In the genomic region with DNA sequence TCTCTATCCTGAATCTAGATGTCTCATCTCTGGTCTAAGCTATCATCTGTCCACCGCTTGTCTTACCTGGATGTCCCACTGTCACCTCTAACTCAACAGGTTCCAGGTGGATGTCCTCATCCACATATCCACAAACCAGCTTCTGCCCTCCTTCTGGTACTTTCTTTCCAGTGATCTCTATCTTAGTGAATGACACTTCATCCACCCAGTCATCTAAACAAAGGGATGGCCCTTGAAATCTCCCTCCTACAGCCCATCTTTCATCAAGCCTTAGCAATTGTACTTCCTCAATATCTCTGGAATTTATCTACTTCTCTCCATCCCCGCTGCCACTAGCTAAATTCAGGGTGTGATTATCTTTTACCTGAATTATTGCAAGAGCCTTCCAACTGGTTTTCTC, we compare ENCODE assay signal across 15 cellular contexts. TPM values are rescaled to one million over a fixed set of nuclear protein-coding genes. Genes with fewer than 3 reads are reported as not detected.
DNase-seq lines count a peak whose midpoint lies in the region; ATAC-seq, FAIRE-seq and TF ChIP-seq lines count a peak whose summit lies in the region.
"Had no signal": no experiment of that assay in that cellular context is flagged by ENCODE, and none has a peak within 500 bp of the region (broad histone marks: within the 10 kb centered on the region; RNA-seq: fewer than 3 reads in every experiment).

No MANE protein-coding gene starts in this region.

- 93% methylated on average over 2 of the region's 2 CpGs for WGBS in mesenchymal stem cell

- no peak overlapping the region for H4K91ac ChIP-seq in mesenchymal stem cell (ENCODE audit: low read length)

- H3K79me2 ChIP-seq in neural progenitor cell (ENCODE audit: low read depth), result no peaks in the 10 kb centered on the region

- no peak overlapping the region for H3K18ac ChIP-seq in mesenchymal stem cell (ENCODE audit: low read depth in 1 of 2, low read length in 2 of 2)

- H2BK12ac ChIP-seq in mesenchymal stem cell (ENCODE audit: low read length in 2 of 2), result no peak overlapping the region

- TF ChIP-seq CTCF in bronchial epithelial cell (IDR thresholded peaks at IDR 0.05; ENCODE audit: insufficient read depth, low read length, severe bottlenecking) (no peak), neural progenitor cell (IDR thresholded peaks at IDR 0.05) (no peak)

- ATAC-seq in sciatic nerve, result no peak
- ATAC-seq: CD8-positive, alpha-beta T cell; HCT116 had no signal

- H3K9ac ChIP-seq in neural progenitor cell (no peak overlapping the region), mesenchymal stem cell (ENCODE audit: low read length) (no peak overlapping the region)
- H3K9ac ChIP-seq: GM23248 had no signal

- H3K23ac ChIP-seq in mesenchymal stem cell (ENCODE audit: low read length in 2 of 2), result no peak overlapping the region

- no peak overlapping the region for H2AFZ ChIP-seq in neural progenitor cell (replicated peaks)
- no peak overlapping the region for H2AFZ ChIP-seq in mesenchymal stem cell (ENCODE audit: low read depth, low read length)
- H2AFZ ChIP-seq: GM23248 had no signal

- H3K4me3 ChIP-seq in bronchial epithelial cell (ENCODE audit: low read depth, low read length), result no peak overlapping the region
- no peak overlapping the region for H3K4me3 ChIP-seq in neural progenitor cell
- no peak overlapping the region for H3K4me3 ChIP-seq in mesenchymal stem cell (ENCODE audit: insufficient read depth in 1 of 2, low read depth in 1 of 2, low read length in 2 of 2)
- H3K4me3 ChIP-seq: GM23248, Peyer's patch had no signal

- H3K9me3 ChIP-seq in neural progenitor cell (ENCODE audit: low read depth) (no peaks in the 10 kb centered on the region), mesenchymal stem cell (ENCODE audit: control insufficient read depth, low read length) (no peaks in the 10 kb centered on the region)
- H3K9me3 ChIP-seq: Peyer's patch had no signal

- no peak overlapping the region for H3K27ac ChIP-seq in neural progenitor cell
- H3K27ac ChIP-seq in mesenchymal stem cell (ENCODE audit: low read length, poor library complexity, severe bottlenecking), result no peak overlapping the region
- H3K27ac ChIP-seq: GM23248, Peyer's patch had no signal

- DNase-seq in NCI-H345 (lab: John Stamatoyannopoulos, UW), result peak; percentile 52
- DNase-seq in NCI-H345 treated with DMSO at 0.1 percent for 48 hours (lab: John Stamatoyannopoulos, UW; ENCODE audit: unreplicated experiment), result no peak
- DNase-seq in bronchial epithelial cell (ENCODE audit: low read depth), result no peak
- no peak for DNase-seq in neural progenitor cell (ENCODE audit: low spot score)
- DNase-seq in sciatic nerve (ENCODE audit: low spot score), result no peak
- no peak for DNase-seq in effector CD4-positive, alpha-beta T cell
- DNase-seq in mesenchymal stem cell, result no peak
- DNase-seq: AML-193; C1 segment of cervical spinal cord; CD8-positive, alpha-beta T cell; GM23248; NCI-H2227 treated with DMSO at 0.1 percent for 48 hours; Peyer's patch had no signal

- no peak overlapping the region for H2BK15ac ChIP-seq in mesenchymal stem cell (ENCODE audit: low read depth, poor library complexity, severe bottlenecking)

- peaks cover 20% of the 10 kb centered on the region for H3K4me1 Mint-ChIP-seq in neural progenitor cell

- peak overlapping the region; percentile 63 for H3K4me2 ChIP-seq in neural progenitor cell
- H3K4me2 ChIP-seq in mesenchymal stem cell (ENCODE audit: low read length, poor library complexity, severe bottlenecking), result no peak overlapping the region

- H3K27ac Mint-ChIP-seq in neural progenitor cell, result no peak overlapping the region
- H3K27ac Mint-ChIP-seq: CD8-positive, alpha-beta T cell had no signal

- H3K27me3 ChIP-seq in bronchial epithelial cell (ENCODE audit: control insufficient read depth, insufficient read depth, low read length), result no peaks in the 10 kb centered on the region
- no peaks in the 10 kb centered on the region for H3K27me3 ChIP-seq in neural progenitor cell
- peaks cover 5 to 9% of the 10 kb centered on the region in 2 experiments for H3K27me3 ChIP-seq in mesenchymal stem cell (ENCODE audit: control insufficient read depth in 1 of 2, insufficient read depth in 1 of 2, low read length in 2 of 2)
- H3K27me3 ChIP-seq: Peyer's patch had no signal

- intact Hi-C loops in sciatic nerve (cut with DNase I), result no loop called here

- H2BK120ac ChIP-seq in mesenchymal stem cell (ENCODE audit: low read depth, low read length), result no peak overlapping the region

- H3K4me1 ChIP-seq in neural progenitor cell, result peaks cover 27% of the 10 kb centered on the region
- H3K4me1 ChIP-seq in mesenchymal stem cell (ENCODE audit: control insufficient read depth, insufficient read depth, low read depth, low read length), result peaks cover under 1% of the 10 kb centered on the region
- H3K4me1 ChIP-seq: Peyer's patch had no signal

- no peaks in the 10 kb centered on the region for H3K79me1 ChIP-seq in mesenchymal stem cell (replicated peaks; ENCODE audit: low read length, poor library complexity, severe bottlenecking)

- H3K36me3 ChIP-seq in bronchial epithelial cell (ENCODE audit: control insufficient read depth, insufficient read depth, low read length) (no peaks in the 10 kb centered on the region), neural progenitor cell (no peaks in the 10 kb centered on the region), mesenchymal stem cell (ENCODE audit: control insufficient read depth in 1 of 2, insufficient read depth in 2 of 2, low read depth in 1 of 2, low read length in 2 of 2) (no peaks in the 10 kb centered on the region)
- H3K36me3 ChIP-seq: Peyer's patch had no signal

- no peak overlapping the region for H3K4me3 Mint-ChIP-seq in neural progenitor cell
- H3K4me3 Mint-ChIP-seq: CD8-positive, alpha-beta T cell had no signal

- H4K20me1 ChIP-seq in neural progenitor cell (ENCODE audit: low read depth), result no peaks in the 10 kb centered on the region

- H4K8ac ChIP-seq in mesenchymal stem cell (ENCODE audit: low read length), result no peak overlapping the region

- H3K4ac ChIP-seq in mesenchymal stem cell (ENCODE audit: low read depth in 1 of 2, low read length in 2 of 2), result no peak overlapping the region

- no peaks in the 10 kb centered on the region for H3K36me3 Mint-ChIP-seq in neural progenitor cell
- H3K36me3 Mint-ChIP-seq: CD8-positive, alpha-beta T cell had no signal

- FAIRE-seq in bronchial epithelial cell (lab: Jason Lieb, UNC), result peak; percentile 58
- FAIRE-seq: GM12892 had no signal

- H3K14ac ChIP-seq in mesenchymal stem cell (ENCODE audit: low read length in 2 of 2), result no peak overlapping the region

- H2AK5ac ChIP-seq in mesenchymal stem cell (ENCODE audit: low read length, severe bottlenecking), result no peak overlapping the region

- no peak overlapping the region for H2BK5ac ChIP-seq in mesenchymal stem cell (ENCODE audit: low read depth, low read length, poor library complexity, severe bottlenecking)

- H3K9me3 Mint-ChIP-seq in neural progenitor cell, result peaks cover 2% of the 10 kb centered on the region
- H3K9me3 Mint-ChIP-seq: CD8-positive, alpha-beta T cell had no signal

- peaks cover 24% of the 10 kb centered on the region for H3F3A ChIP-seq in neural progenitor cell (ENCODE audit: low read depth)

- H3K27me3 Mint-ChIP-seq in neural progenitor cell (ENCODE audit: insufficient read depth, low read depth), result peaks cover 2% of the 10 kb centered on the region

RNA-seq across cellular contexts. Expression of gene SERBP1, which starts 33.9 kb away (rescaled TPM):
- total RNA-seq in bronchial epithelial cell (247 and 282 TPM in 2 replicates), neural progenitor cell (ENCODE audit: low replicate concordance) (399 and 534 TPM in 2 replicates), sciatic nerve (152 TPM)
- 207 TPM for polyA plus RNA-seq in mesenchymal stem cell (2013, experiment 1 of 2)
- polyA plus RNA-seq in mesenchymal stem cell (2013, experiment 2 of 2), result 206 TPM
